In genomic region chr14:103920981-103921854, GRCh38 we compare ENCODE assay signal across 1 cellular context.
TF ChIP-seq lines count a peak whose summit lies in the region.

No MANE protein-coding gene starts in this region.

TF ChIP-seq in HepG2, 621 proteins besides CTCF, POLR2A, EP300 and RAD21 (continued from another document):
- TF ChIP-seq GMEB1 (CRISPR knock-in tag; IDR thresholded peaks at IDR 0.05; ENCODE audit: borderline replicate concordance), result peak; percentile 84
- peak; percentile 38; the same call in 1 of the 2 replicates for TF ChIP-seq NKX3-1 (CRISPR knock-in tag; IDR thresholded peaks at IDR 0.05)
- peak; percentile 87 for TF ChIP-seq ETV5 (CRISPR knock-in tag; IDR thresholded peaks at IDR 0.05; ENCODE audit: borderline replicate concordance)
- TF ChIP-seq CERS6 (CRISPR knock-in tag; IDR thresholded peaks at IDR 0.05), result no peak
- 0 out of 2 replicates have a peak, but pooled peaks have one; percentile 64 for TF ChIP-seq ZNF776 (CRISPR knock-in tag; IDR thresholded peaks at IDR 0.05)
- TF ChIP-seq ZGPAT (CRISPR knock-in tag; IDR thresholded peaks at IDR 0.05), result peak; percentile 91
- peak; percentile 38 for TF ChIP-seq HNRNPK (IDR thresholded peaks at IDR 0.05; ENCODE audit: low read depth, low read length, poor library complexity, severe bottlenecking)
- no peak for TF ChIP-seq SNAPC2 (CRISPR knock-in tag; IDR thresholded peaks at IDR 0.05)
- TF ChIP-seq PHF20 (CRISPR knock-in tag; IDR thresholded peaks at IDR 0.05), result peak; percentile 97
- TF ChIP-seq ZSCAN25 (CRISPR knock-in tag; IDR thresholded peaks at IDR 0.05), result no peak; the same call in 1 of the 2 replicates
- no peak for TF ChIP-seq RNF219 (CRISPR knock-in tag; IDR thresholded peaks at IDR 0.05)
- no peak; the same call in 1 of the 2 replicates for TF ChIP-seq ZNF468 (CRISPR knock-in tag; IDR thresholded peaks at IDR 0.05)
- TF ChIP-seq ZNF292 (CRISPR knock-in tag; IDR thresholded peaks at IDR 0.05; ENCODE audit: borderline replicate concordance, low read depth), result peak; percentile 24; the same call in 1 of the 2 replicates
- 0 out of 2 replicates have a peak, but pooled peaks have one; percentile 15 for TF ChIP-seq HNF4G (IDR thresholded peaks at IDR 0.05; ENCODE audit: borderline replicate concordance, low read depth, low read length)
- peak; percentile 41 for TF ChIP-seq HNF4G (CRISPR knock-in tag; IDR thresholded peaks at IDR 0.05; ENCODE audit: borderline replicate concordance, low read depth)
- TF ChIP-seq BRF2 (CRISPR knock-in tag; IDR thresholded peaks at IDR 0.05), result no peak
- 0 out of 2 replicates have a peak, but pooled peaks have one; percentile 68 for TF ChIP-seq ZBTB44 (CRISPR knock-in tag; IDR thresholded peaks at IDR 0.05)
- no peak for TF ChIP-seq MAF1 (CRISPR knock-in tag; IDR thresholded peaks at IDR 0.05; ENCODE audit: borderline replicate concordance)
- peak; percentile 59; the same call in 1 of the 2 replicates for TF ChIP-seq IKZF5 (CRISPR knock-in tag; IDR thresholded peaks at IDR 0.05)
- TF ChIP-seq MBD4 (IDR thresholded peaks at IDR 0.05; ENCODE audit: borderline replicate concordance, low read length), result no peak
- no peak for TF ChIP-seq FOXO4 (CRISPR knock-in tag; conservative IDR thresholded peaks at IDR 0.05)
- TF ChIP-seq SMAD1 (CRISPR knock-in tag; IDR thresholded peaks at IDR 0.05; ENCODE audit: borderline replicate concordance, low read depth), result peak; percentile 96
- peak; percentile 82 for TF ChIP-seq ZNF276 (CRISPR knock-in tag; IDR thresholded peaks at IDR 0.05; ENCODE audit: low read depth)
